ENCODE assay signal across 8 cellular contexts in genomic region chr11:61336171-61336935, GRCh38. TPM values are rescaled to one million over a fixed set of nuclear protein-coding genes. Genes with fewer than 3 reads are reported as not detected.
A peak's percentile ranks its signal among the peaks of the same experiment; 100 is the strongest.
DNase-seq lines count a peak whose midpoint lies in the region; ATAC-seq and TF ChIP-seq lines count a peak whose summit lies in the region.

No MANE protein-coding gene starts in this region.

- 27 to 73% (median 30%) methylated on average over 4 to 8 of the region's 8 CpGs for WGBS in spleen, 5 donors

- peak overlapping the region; percentile 50; the same call in 1 of the 2 replicates for H3K9ac ChIP-seq in iPS-20b (ENCODE audit: low read depth, low read length)

- H3K4me3 ChIP-seq in WERI-Rb-1 (ENCODE audit: low read depth, low read length) (no peak overlapping the region), iPS-20b (ENCODE audit: low read length) (no peak overlapping the region), spleen (no peak overlapping the region)

- H3K36me3 ChIP-seq in WERI-Rb-1 (peaks cover 4% of the 10 kb centered on the region), iPS-20b (ENCODE audit: insufficient read depth, low read depth, low read length) (peaks cover 17% of the 10 kb centered on the region), spleen (peaks cover 0 to 31% (median 0%) of the 10 kb centered on the region in 6 donors)

- no peak for TF ChIP-seq POLR2A in spleen (IDR thresholded peaks at IDR 0.05)

- DNase-seq in NCI-H2171 treated with DMSO at 0.1 percent for 48 hours (lab: John Stamatoyannopoulos, UW), result peak; percentile 86
- peak; percentile 84 for DNase-seq in WERI-Rb-1
- DNase-seq in T47D (ENCODE audit: low read depth in 1 of 2, low spot score in 1 of 2), result peak; percentile 90 to 94
- DNase-seq in spleen, result peak; percentile 96

- H3K27me3 ChIP-seq in WERI-Rb-1 (ENCODE audit: insufficient read depth, low read depth, severe bottlenecking) (no peaks in the 10 kb centered on the region), iPS-20b (ENCODE audit: insufficient read depth, low read length) (no peaks in the 10 kb centered on the region), spleen (replicated peaks in 1 of 7) (no peaks in the 10 kb centered on the region)

- peak overlapping the region; percentile 50 for H3K27ac ChIP-seq in WERI-Rb-1
- peak overlapping the region; percentile 79 for H3K27ac ChIP-seq in iPS-20b (ENCODE audit: low read length)
- H3K27ac ChIP-seq in spleen, result peak overlapping the region; percentile 26 to 96 (median 65)

- ATAC-seq in GM18498 (IDR thresholded peaks at IDR 0.05; ENCODE audit: unreplicated experiment) (peak; percentile 51), HG03103 (IDR thresholded peaks at IDR 0.05; ENCODE audit: low read depth, unreplicated experiment) (peak; percentile 50), GM21515 (IDR thresholded peaks at IDR 0.05; ENCODE audit: unreplicated experiment) (no peak)

- peak; percentile 98 for TF ChIP-seq CTCF in WERI-Rb-1 (IDR thresholded peaks at IDR 0.05; ENCODE audit: low read depth, low read length)
- TF ChIP-seq CTCF in spleen (IDR thresholded peaks at IDR 0.05 in 8 of 11, conservative IDR thresholded peaks at IDR 0.05 in 3 of 11), result peak; percentile 96 to 99 (median 98)

- intact Hi-C loops in spleen (cut with DNase I; ENCODE audit: low total_unique reads), result loop anchor here (2.0 to 10.0 kb wide), 2 partner anchors 48 to 88 kb away; partner anchors contain the start of gene CPSF7

- H3K9me3 ChIP-seq in WERI-Rb-1 (ENCODE audit: severe bottlenecking), result no peaks in the 10 kb centered on the region
- no peaks in the 10 kb centered on the region for H3K9me3 ChIP-seq in iPS-20b (ENCODE audit: insufficient read depth, low read depth, low read length)
- no peaks in the 10 kb centered on the region for H3K9me3 ChIP-seq in spleen

- in situ Hi-C loops in T47D (cut with HindIII; ENCODE audit: low pct_unique_long_range_greater_than_20kb, low sequenced_read_pairs), result no loop called here

- H3K4me1 ChIP-seq in iPS-20b (ENCODE audit: insufficient read depth, low read length) (peaks cover 13% of the 10 kb centered on the region), spleen (peaks cover 26 to 57% (median 40%) of the 10 kb centered on the region in 6 donors)

RNA-seq across cellular contexts. Expression of gene TKFC, which starts 3.3 kb away (rescaled TPM):
- 10 to 100 TPM; 33.1 to 61.5 (median 36.4) TPM for total RNA-seq in spleen
- polyA plus RNA-seq in spleen, result 10 to 100 TPM; 30.6 to 45.3 (median 31.3) TPM

RNA-seq across cellular contexts. Expression of gene DDB1, which starts 3.4 kb away (rescaled TPM):
- total RNA-seq in spleen, result 100 to 1,000 TPM; 118 to 157 (median 151) TPM
- polyA plus RNA-seq in spleen, result 10 to 100 TPM; 68.7 to 94.7 (median 83.4) TPM

RNA-seq across cellular contexts. Expression of gene CYB561A3, which starts 25.3 kb away (rescaled TPM):
- 100 to 1,000 TPM in 4 of 7 donors, 10 to 100 TPM in 3; 82.5 to 138 (median 126) TPM for total RNA-seq in spleen
- polyA plus RNA-seq in spleen, result 10 to 100 TPM; 62.1 to 79.6 (median 64.6) TPM

RNA-seq across cellular contexts. Expression of gene TMEM138, which starts 25.8 kb away (rescaled TPM):
- 10 to 100 TPM; 26.8 to 52.4 (median 39.0) TPM for total RNA-seq in spleen
- polyA plus RNA-seq in spleen, result 10 to 100 TPM; 42.3 to 53.9 (median 49.2) TPM

RNA-seq across cellular contexts. Expression of gene VWCE, which starts 41.2 kb away (rescaled TPM):
- 1 to 10 TPM in 4 of 7 donors, under 1 TPM in 3; 0.23 to 3.2 (median 1.2) TPM for total RNA-seq in spleen
- 1 to 10 TPM in 2 of 3 donors, under 1 TPM in 1; 0.80 to 1.6 (median 1.2) TPM for polyA plus RNA-seq in spleen
